Comparison of ENCODE assay signal across 7 cellular contexts in genomic region chr14:54338696-54339317, GRCh38. TPM values are rescaled to one million over a fixed set of nuclear protein-coding genes. Genes with fewer than 3 reads are reported as not detected.
DNase-seq lines count a peak whose midpoint lies in the region; ATAC-seq and TF ChIP-seq lines count a peak whose summit lies in the region.

No MANE protein-coding gene starts in this region.

- no peaks in the 10 kb centered on the region for H3K9me2 ChIP-seq in OCI-LY7 (ENCODE audit: insufficient read depth, low read length)

- WGBS in smooth muscle cell (ENCODE audit: low lambda C conversion rate), result 41% methylated on average over 6 of the region's 6 CpGs

- H3K36me3 ChIP-seq in OCI-LY7 (ENCODE audit: insufficient read depth, low read length) (no peaks in the 10 kb centered on the region), fibroblast of lung (ENCODE audit: control insufficient read depth, insufficient read depth, low read length) (no peaks in the 10 kb centered on the region), smooth muscle cell (ENCODE audit: low read depth) (no peaks in the 10 kb centered on the region)

- in situ Hi-C loops in GM13977 (cut with MboI; ENCODE audit: low pct_unique_long_range_greater_than_20kb, low sequenced_read_pairs, unreplicated experiment), result loop anchor here (25.0 kb wide), 1 partner anchor 802 kb away; no protein-coding TSS in a partner anchor

- no peak for ATAC-seq in HG03342 (IDR thresholded peaks at IDR 0.05; ENCODE audit: unreplicated experiment)

- H3K9me3 ChIP-seq in OCI-LY7 (ENCODE audit: low read length) (no peaks in the 10 kb centered on the region), fibroblast of lung (ENCODE audit: control insufficient read depth, insufficient read depth, low read depth, low read length) (no peaks in the 10 kb centered on the region), smooth muscle cell (replicated peaks; ENCODE audit: low read depth) (no peaks in the 10 kb centered on the region)

- CTCF ChIA-PET in OCI-LY7 (lab: Charles Lee; ENCODE audit: unreplicated experiment), result no interaction called here

- H4K20me1 ChIP-seq in OCI-LY7 (ENCODE audit: insufficient read depth, low read length) (no peaks in the 10 kb centered on the region), fibroblast of lung (ENCODE audit: control insufficient read depth, extremely low read depth, insufficient read depth, low read length) (no peaks in the 10 kb centered on the region), smooth muscle cell (ENCODE audit: low read depth) (no peaks in the 10 kb centered on the region)

- no TSS peak for BruUV-seq in OCI-LY7 (replicated peaks; lab: Mats Ljungman, UMichigan)

- intact Hi-C loops in OCI-LY7 (cut with micrococcal nuclease; ENCODE audit: unreplicated experiment), result no loop called here

- POLR2A ChIA-PET in OCI-LY7 (lab: Charles Lee), result no interaction called here

- no peak overlapping the region for H3K9ac ChIP-seq in fibroblast of lung (ENCODE audit: insufficient read depth, low read length)
- no peak overlapping the region for H3K9ac ChIP-seq in smooth muscle cell (ENCODE audit: low read depth)

- no peaks in the 10 kb centered on the region for H3F3A ChIP-seq in smooth muscle cell (ENCODE audit: low read depth)

- H3K4me2 ChIP-seq in OCI-LY7 (ENCODE audit: low read length), result no peak overlapping the region
- no peak overlapping the region for H3K4me2 ChIP-seq in fibroblast of lung (ENCODE audit: extremely low read depth, insufficient read depth, low read length)
- no peak overlapping the region for H3K4me2 ChIP-seq in smooth muscle cell

- TF ChIP-seq CTCF in GM13977 (IDR thresholded peaks at IDR 0.05; ENCODE audit: extremely low read depth, insufficient read depth, missing control alignments), result peak; percentile 60
- TF ChIP-seq CTCF in OCI-LY7 (conservative IDR thresholded peaks at IDR 0.05; ENCODE audit: low read length), result peak; percentile 52
- peak; percentile 51 to 61 for TF ChIP-seq CTCF in fibroblast of lung (conservative IDR thresholded peaks at IDR 0.05 in 1 of 2, IDR thresholded peaks at IDR 0.05 in 1 of 2; ENCODE audit: low read depth in 1 of 2, low read length in 2 of 2)
- peak; percentile 51 for TF ChIP-seq CTCF in smooth muscle cell (IDR thresholded peaks at IDR 0.05; ENCODE audit: borderline replicate concordance, insufficient read depth, poor library complexity, severe bottlenecking)

- H3K27ac ChIP-seq in OCI-LY7 (ENCODE audit: low read depth, low read length, poor library complexity, severe bottlenecking) (no peak overlapping the region), fibroblast of lung (ENCODE audit: insufficient read depth, low read length) (no peak overlapping the region), smooth muscle cell (ENCODE audit: low read depth) (no peak overlapping the region)

- no peaks in the 10 kb centered on the region for H3K27me3 ChIP-seq in fibroblast of lung (ENCODE audit: control insufficient read depth, insufficient read depth, low read length)
- H3K27me3 ChIP-seq in smooth muscle cell (ENCODE audit: low read depth), result no peaks in the 10 kb centered on the region

- DNase-seq in GM13977 (ENCODE audit: low spot score), result peak; percentile 24
- no peak for DNase-seq in OCI-LY7 (ENCODE audit: low spot score)
- DNase-seq in fibroblast of lung (ENCODE audit: low read depth in 2 of 2), result peak; percentile 67 to 68
- DNase-seq in smooth muscle cell (lab: John Stamatoyannopoulos, UW; ENCODE audit: unreplicated experiment), result no peak
- no peak for DNase-seq in NCI-H1092 treated with DMSO at 0.1 percent for 48 hours (lab: John Stamatoyannopoulos, UW)
- DNase-seq in putamen (ENCODE audit: low spot score), result no peak

- H3K79me2 ChIP-seq in OCI-LY7 (ENCODE audit: insufficient read depth, low read depth, low read length) (no peaks in the 10 kb centered on the region), fibroblast of lung (ENCODE audit: control insufficient read depth, insufficient read depth, low read length) (no peaks in the 10 kb centered on the region), smooth muscle cell (ENCODE audit: low read depth) (no peaks in the 10 kb centered on the region)

- H3K4me3 ChIP-seq in OCI-LY7 (ENCODE audit: low read depth, low read length, poor library complexity, severe bottlenecking) (no peak overlapping the region), fibroblast of lung (replicated peaks in 1 of 4; ENCODE audit: control extremely low read depth in 1 of 4, insufficient read depth in 1 of 4, low read depth in 3 of 4, low read length in 4 of 4) (no peak overlapping the region), smooth muscle cell (no peak overlapping the region)

- H3K4me1 ChIP-seq in OCI-LY7 (ENCODE audit: insufficient read depth, low read length, poor library complexity, severe bottlenecking) (no peaks in the 10 kb centered on the region), fibroblast of lung (ENCODE audit: control insufficient read depth, extremely low read depth, insufficient read depth, low read length) (no peaks in the 10 kb centered on the region), smooth muscle cell (ENCODE audit: low read depth) (peaks cover 22% of the 10 kb centered on the region)

- H2AFZ ChIP-seq in OCI-LY7 (ENCODE audit: low read length) (no peak overlapping the region), fibroblast of lung (ENCODE audit: low read length) (no peak overlapping the region), smooth muscle cell (ENCODE audit: low read depth) (no peak overlapping the region)

RNA-seq across cellular contexts. Expression of gene CDKN3, which starts 58.0 kb away (rescaled TPM):
- total RNA-seq in OCI-LY7 (2014; rRNA removed; shearing (Covaris generic)), result 134 and 150 TPM in 2 replicates
- total RNA-seq in OCI-LY7 (2022), result 157 and 189 TPM in 2 replicates
- 9.5 and 51.5 TPM in 2 replicates for total RNA-seq in fibroblast of lung
- polyA plus RNA-seq in fibroblast of lung, result 27.0 and 104 TPM in 2 replicates
- 25.8 and 96.6 TPM in 2 replicates for polyA plus RNA-seq in fibroblast of lung (2012)
- polyA minus RNA-seq in fibroblast of lung (ENCODE audit: low replicate concordance), result 6.5 TPM in 1 of 2 replicates, not detected in the other
- total RNA-seq in smooth muscle cell, result 15.4 and 22.1 TPM in 2 replicates
- polyA plus RNA-seq in smooth muscle cell, result 18.6 and 20.1 TPM in 2 replicates

Comparison
In these comparisons a context has a peak if more than half of its experiments do, and no peak if none do; other contexts are left out.
1. DNase-seq: peak in GM13977 (single experiment) and fibroblast of lung (2 of 2); none in OCI-LY7 (single experiment), smooth muscle cell (single experiment), NCI-H1092 treated with DMSO at 0.1 percent for 48 hours (single experiment) and putamen (single experiment).
2. Peak in every context shown above with its lines, with median percentiles within 50 percentile points of each other: CTCF ChIP-seq.